Comparison of ENCODE assay signal across 18 cellular contexts in the genomic region with DNA sequence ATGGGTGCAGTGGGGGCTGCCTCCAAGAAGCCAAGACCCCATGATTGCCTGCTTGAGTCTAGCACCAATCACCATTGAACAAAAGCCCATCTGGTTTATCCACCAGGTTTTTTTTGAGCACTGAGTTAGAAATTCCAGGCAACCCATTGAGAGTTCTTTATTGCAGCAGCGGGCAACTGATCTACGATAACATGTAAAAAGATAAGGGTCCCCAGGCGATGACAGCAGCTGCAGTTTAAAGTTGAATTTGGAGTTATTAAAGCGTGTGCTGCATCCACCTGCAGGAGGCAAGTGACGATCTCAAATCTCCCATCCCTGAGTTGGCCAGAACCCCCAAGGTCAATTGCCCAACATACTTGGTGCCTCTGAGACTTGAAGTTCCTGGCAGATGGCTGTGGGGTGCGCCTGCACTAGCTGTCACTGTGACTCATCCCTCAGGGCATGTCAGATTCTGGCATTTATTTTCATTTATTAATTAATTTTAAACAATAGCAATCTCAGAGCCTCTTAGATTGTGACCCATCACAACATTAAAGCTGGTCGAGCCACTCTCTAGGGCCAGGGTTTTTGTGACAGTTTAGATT.
DNase-seq lines count a peak whose midpoint lies in the region; ATAC-seq and TF ChIP-seq lines count a peak whose summit lies in the region.
"Had no signal": no experiment of that assay in that cellular context is flagged by ENCODE, and none has a peak within 500 bp of the region (broad histone marks: within the 10 kb centered on the region; RNA-seq: fewer than 3 reads in every experiment).

No MANE protein-coding gene starts in this region.

- H3K27me3 ChIP-seq in GM23248 (replicated peaks; ENCODE audit: insufficient read depth): peaks cover 11% of the 10 kb centered on the region
- no peaks in the 10 kb centered on the region for H3K27me3 ChIP-seq in adrenal gland
- H3K27me3 ChIP-seq: SJCRH30 had no signal

- 36 to 39% methylated on average over 7 of the region's 7 CpGs for WGBS in GM23248 (ENCODE audit: low coverage in 1 of 2, low lambda C conversion rate in 2 of 2, missing lambda C conversion rate in 2 of 2), 2 experiments
- WGBS in adrenal gland, 4 donors: 36 to 51% (median 42%) methylated on average over 7 of the region's 7 CpGs

- H3K4me1 ChIP-seq in GM23248 (ENCODE audit: insufficient read depth) (no peaks in the 10 kb centered on the region), adrenal gland (replicated peaks in 1 of 2) (peaks cover 0 to 7% of the 10 kb centered on the region in 2 donors)
- H3K4me1 ChIP-seq: A549, Caco-2, HAP-1 had no signal

- H3K4me2 ChIP-seq in GM23248 (ENCODE audit: unreplicated experiment): no peak overlapping the region
- H3K4me2 ChIP-seq: A549 had no signal

- H3F3A ChIP-seq in GM23248 (ENCODE audit: insufficient read depth): no peaks in the 10 kb centered on the region

- TF ChIP-seq CTCF in AG10803 (conservative IDR thresholded peaks at IDR 0.05; ENCODE audit: low read length) (no peak), adrenal gland (IDR thresholded peaks at IDR 0.05) (peak in 3 of 6 experiments; percentile 19 to 32 (median 24))

- no peak for TF ChIP-seq POLR2A in adrenal gland (IDR thresholded peaks at IDR 0.05)

- intact Hi-C loops in adrenal gland (cut with DNase I) (no loop called here), sciatic nerve (cut with DNase I) (no loop called here)

- DNase-seq in AG10803 (ENCODE audit: low read depth) (peak; percentile 11), GM23248 (peak; percentile 25), NCI-H446 treated with DMSO at 0.1 percent for 48 hours (lab: John Stamatoyannopoulos, UW) (peak; percentile 67), adrenal gland (peak; percentile 58 to 93 (median 87)), AG08395 (ENCODE audit: low spot score) (no peak), sciatic nerve (ENCODE audit: low spot score) (no peak)
- DNase-seq: AML-193; Caco-2; CD4-positive, CD25-positive, alpha-beta regulatory T cell; DMS53; Kasumi-1; NCI-H1436; NCI-H2081; SJCRH30 had no signal

- H2AFZ ChIP-seq in GM23248: no peak overlapping the region

- H3K36me3 ChIP-seq in GM23248 (ENCODE audit: low read depth): no peaks in the 10 kb centered on the region
- no peaks in the 10 kb centered on the region for H3K36me3 ChIP-seq in adrenal gland (replicated peaks in 1 of 2)
- H3K36me3 ChIP-seq: HAP-1, SJCRH30 had no signal

- ATAC-seq in GM19035 (IDR thresholded peaks at IDR 0.05; ENCODE audit: unreplicated experiment): no peak
- no peak for ATAC-seq in sciatic nerve
- ATAC-seq: A549, Panc1 had no signal

- no peaks in the 10 kb centered on the region for H4K20me1 ChIP-seq in GM23248 (ENCODE audit: insufficient read depth)

- H3K4me3 ChIP-seq in AG10803 (ENCODE audit: low read length): no peak overlapping the region
- no peak overlapping the region for H3K4me3 ChIP-seq in GM23248
- H3K4me3 ChIP-seq in adrenal gland: no peak overlapping the region
- H3K4me3 ChIP-seq: A549, HAP-1, SJCRH30 had no signal

- in situ Hi-C loops in GM23248 (cut with MboI): no loop called here

- no peaks in the 10 kb centered on the region for H3K9me2 ChIP-seq in GM23248 (ENCODE audit: insufficient read depth)

- no peak overlapping the region for H3K27ac ChIP-seq in GM23248
- no peak overlapping the region for H3K27ac ChIP-seq in adrenal gland
- H3K27ac ChIP-seq: A549, SJCRH30 had no signal

- no peak overlapping the region for H3K9ac ChIP-seq in GM23248

- H3K9me3 ChIP-seq in GM23248 (ENCODE audit: low read depth): no peaks in the 10 kb centered on the region
- no peaks in the 10 kb centered on the region for H3K9me3 ChIP-seq in adrenal gland (replicated peaks in 1 of 3)
- H3K9me3 ChIP-seq: A549, Caco-2, HAP-1, SJCRH30 had no signal

- no peaks in the 10 kb centered on the region for H3K79me2 ChIP-seq in GM23248 (ENCODE audit: insufficient read depth)

Comparison
In these comparisons a context has a peak if more than half of its experiments do, and no peak if none do; other contexts are left out.
1. DNase-seq: peak in AG10803 (single experiment), GM23248 (single experiment), NCI-H446 treated with DMSO at 0.1 percent for 48 hours (single experiment) and adrenal gland (7 of 7); none in AG08395 (single experiment) and sciatic nerve (single experiment).